Comparison of ENCODE assay signal across 19 cellular contexts in genomic region chr1:38616846-38617245, GRCh38.
DNase-seq lines count a peak whose midpoint lies in the region; ATAC-seq and TF ChIP-seq lines count a peak whose summit lies in the region.
"Had no signal": no experiment of that assay in that cellular context is flagged by ENCODE, and none has a peak within 500 bp of the region (broad histone marks: within the 10 kb centered on the region; RNA-seq: fewer than 3 reads in every experiment).

No MANE protein-coding gene starts in this region.

- no peak overlapping the region for H3K27ac Mint-ChIP-seq in activated CD8-positive, alpha-beta memory T cell treated with anti-CD3 and anti-CD28 coated beads, Interleukin-2, amount 10 ng/mL, durations not matched to agents 7 days and 5 days
- H3K27ac Mint-ChIP-seq: CD4-positive, CD25-positive, alpha-beta regulatory T cell; CD8-positive, alpha-beta memory T cell; H9 had no signal

- H4K20me1 ChIP-seq in mammary epithelial cell (ENCODE audit: insufficient read depth, low read length), result no peaks in the 10 kb centered on the region

- no peak for DNase-seq in left ventricle myocardium superior
- DNase-seq in Right ventricle myocardium superior, result no peak
- DNase-seq in esophagus muscularis mucosa (ENCODE audit: extremely low spot score), result peak; percentile 12
- DNase-seq in sciatic nerve (ENCODE audit: low spot score), result no peak
- no peak for DNase-seq in activated CD8-positive, alpha-beta memory T cell treated with anti-CD3 and anti-CD28 coated beads, Interleukin-2, amount 10 ng/mL, durations not matched to agents 7 days and 5 days
- no peak for DNase-seq in mammary epithelial cell
- DNase-seq: C1 segment of cervical spinal cord; CD4-positive, CD25-positive, alpha-beta regulatory T cell; CD8-positive, alpha-beta memory T cell; COR-L47; DMS 273 treated with DMSO at 0.1 percent for 48 hours; DMS53; DND-41; EL; H9 had no signal

- H3K27me3 ChIP-seq in esophagus muscularis mucosa, result peaks cover 0 to 29% (median 0%) of the 10 kb centered on the region in 4 donors
- no peaks in the 10 kb centered on the region for H3K27me3 ChIP-seq in mammary epithelial cell (ENCODE audit: insufficient read depth, low read length)

- no peaks in the 10 kb centered on the region for H3K9me3 Mint-ChIP-seq in activated CD8-positive, alpha-beta memory T cell treated with anti-CD3 and anti-CD28 coated beads, Interleukin-2, amount 10 ng/mL, durations not matched to agents 7 days and 5 days (ENCODE audit: low read depth)

- no peak overlapping the region for H3K9ac ChIP-seq in mammary epithelial cell (ENCODE audit: insufficient read depth, low read length)

- H3K36me3 ChIP-seq in esophagus muscularis mucosa (no peaks in the 10 kb centered on the region), mammary epithelial cell (ENCODE audit: insufficient read depth, low read length) (no peaks in the 10 kb centered on the region)

- in situ Hi-C loops in mammary epithelial cell (cut with MboI; ENCODE audit: low sequenced_read_pairs in 2 of 2), result no loop called here

- intact Hi-C loops in left ventricle myocardium superior (cut with micrococcal nuclease), result no loop called here
- intact Hi-C loops in Right ventricle myocardium superior (cut with DNase I), result no loop called here
- intact Hi-C loops in esophagus muscularis mucosa (cut with DNase I), result no loop called here
- intact Hi-C loops in sciatic nerve (cut with DNase I), result no loop called here
- intact Hi-C loops in mammary epithelial cell (cut with micrococcal nuclease), result no loop called here

- no peak overlapping the region for H3K4me2 ChIP-seq in mammary epithelial cell (ENCODE audit: insufficient read depth, low read depth, low read length)

- no peaks in the 10 kb centered on the region for H3K79me2 ChIP-seq in mammary epithelial cell (ENCODE audit: insufficient read depth, low read length)

- H2AFZ ChIP-seq in mammary epithelial cell (ENCODE audit: low read depth, low read length), result no peak overlapping the region

- peaks cover 19% of the 10 kb centered on the region for H3K27me3 Mint-ChIP-seq in activated CD8-positive, alpha-beta memory T cell treated with anti-CD3 and anti-CD28 coated beads, Interleukin-2, amount 10 ng/mL, durations not matched to agents 7 days and 5 days

- CTCF ChIA-PET in activated CD8-positive, alpha-beta memory T cell treated with anti-CD3 and anti-CD28 coated beads, Interleukin-2, amount 10 ng/mL, durations not matched to agents 7 days and 5 days (lab: Charles Lee), result no interaction called here
- CTCF ChIA-PET in mammary epithelial cell (lab: Charles Lee; ENCODE audit: low non-redundant PET), result no interaction called here

- no peaks in the 10 kb centered on the region for H3K4me1 Mint-ChIP-seq in activated CD8-positive, alpha-beta memory T cell treated with anti-CD3 and anti-CD28 coated beads, Interleukin-2, amount 10 ng/mL, durations not matched to agents 7 days and 5 days
- H3K4me1 Mint-ChIP-seq: CD4-positive, CD25-positive, alpha-beta regulatory T cell; CD8-positive, alpha-beta memory T cell had no signal

- no peak for TF ChIP-seq EP300 in esophagus muscularis mucosa (IDR thresholded peaks at IDR 0.05)

- peak; percentile 30 for ATAC-seq in left ventricle myocardium superior
- no peak for ATAC-seq in Right ventricle myocardium superior (ENCODE audit: poor library complexity)
- ATAC-seq in sciatic nerve, result peak; percentile 39
- no peak for ATAC-seq in activated CD8-positive, alpha-beta memory T cell treated with anti-CD3 and anti-CD28 coated beads, Interleukin-2, amount 10 ng/mL, durations not matched to agents 7 days and 5 days
- ATAC-seq in HG03039 (IDR thresholded peaks at IDR 0.05; ENCODE audit: unreplicated experiment), result no peak
- ATAC-seq: GM12878, HepG2 had no signal

- no TSS peak for BruUV-seq in mammary epithelial cell (replicated peaks; lab: Mats Ljungman, UMichigan)

- dilution Hi-C loops in mammary epithelial cell (cut with HindIII; ENCODE audit: low sequenced_read_pairs), result no loop called here

- H3K4me1 ChIP-seq in esophagus muscularis mucosa (no peaks in the 10 kb centered on the region), mammary epithelial cell (ENCODE audit: insufficient read depth, low read length) (no peaks in the 10 kb centered on the region)

- TF ChIP-seq CTCF in esophagus muscularis mucosa (IDR thresholded peaks at IDR 0.05), result no peak
- TF ChIP-seq CTCF in mammary epithelial cell (conservative IDR thresholded peaks at IDR 0.05 in 1 of 2, IDR thresholded peaks at IDR 0.05 in 1 of 2; ENCODE audit: extremely low read depth in 1 of 2, insufficient read depth in 1 of 2, low read depth in 1 of 2, low read length in 2 of 2), result no peak

- no peak overlapping the region for H3K4me3 ChIP-seq in esophagus muscularis mucosa
- no peak overlapping the region for H3K4me3 ChIP-seq in mammary epithelial cell (replicated peaks in 1 of 3; ENCODE audit: insufficient read depth in 1 of 3, low read depth in 2 of 3, low read length in 3 of 3)
- H3K4me3 ChIP-seq: GM12878 had no signal

- no peaks in the 10 kb centered on the region for H3K36me3 Mint-ChIP-seq in activated CD8-positive, alpha-beta memory T cell treated with anti-CD3 and anti-CD28 coated beads, Interleukin-2, amount 10 ng/mL, durations not matched to agents 7 days and 5 days
- H3K36me3 Mint-ChIP-seq: CD4-positive, CD25-positive, alpha-beta regulatory T cell; CD8-positive, alpha-beta memory T cell had no signal

- H3K27ac ChIP-seq in esophagus muscularis mucosa (replicated peaks in 1 of 4), result no peak overlapping the region
- no peak overlapping the region for H3K27ac ChIP-seq in mammary epithelial cell (ENCODE audit: insufficient read depth, low read depth, low read length)
- H3K27ac ChIP-seq: 22Rv1 had no signal

- no peak overlapping the region for H3K4me3 Mint-ChIP-seq in activated CD8-positive, alpha-beta memory T cell treated with anti-CD3 and anti-CD28 coated beads, Interleukin-2, amount 10 ng/mL, durations not matched to agents 7 days and 5 days
- H3K4me3 Mint-ChIP-seq: CD4-positive, CD25-positive, alpha-beta regulatory T cell; CD8-positive, alpha-beta memory T cell; H9 had no signal

- TF ChIP-seq POLR2A in esophagus muscularis mucosa (IDR thresholded peaks at IDR 0.05; ENCODE audit: low read depth), result no peak

- no peaks in the 10 kb centered on the region for H3K9me3 ChIP-seq in esophagus muscularis mucosa
- H3K9me3 ChIP-seq in mammary epithelial cell (replicated peaks; ENCODE audit: insufficient read depth, low read length), result no peaks in the 10 kb centered on the region

- 34% methylated on average over 3 of the region's 3 CpGs for WGBS in esophagus muscularis mucosa
- 64% methylated on average over 3 of the region's 3 CpGs for WGBS in mammary epithelial cell (ENCODE audit: low coverage, missing lambda C conversion rate)

Comparison
In these comparisons a context has a peak if more than half of its experiments do, and no peak if none do; other contexts are left out.
1. ATAC-seq: peak in left ventricle myocardium superior (single experiment) and sciatic nerve (single experiment); none in Right ventricle myocardium superior (single experiment), activated CD8-positive, alpha-beta memory T cell treated with anti-CD3 and anti-CD28 coated beads, Interleukin-2, amount 10 ng/mL, durations not matched to agents 7 days and 5 days (single experiment) and HG03039 (single experiment).